Comparison of ENCODE assay signal across 2 cellular contexts in the genomic region with DNA sequence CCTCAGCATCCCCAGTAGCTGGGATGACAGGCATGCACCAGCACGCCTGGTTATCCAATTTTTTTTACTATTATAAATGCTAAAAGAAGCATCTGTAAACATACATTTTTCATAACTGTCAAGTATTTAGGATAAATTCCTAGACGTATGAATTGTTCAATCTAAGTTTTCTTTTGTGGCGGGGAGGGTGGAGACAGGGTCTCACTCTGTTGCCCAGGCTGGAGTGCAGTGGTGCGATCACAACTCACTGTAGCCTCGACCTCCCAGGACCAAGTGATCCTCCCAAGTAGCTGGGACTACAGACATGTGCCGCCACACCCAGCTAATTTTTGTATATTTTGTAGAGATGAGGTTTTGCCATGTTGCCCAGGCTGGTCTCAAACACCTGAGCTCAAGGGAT.
A peak's percentile ranks its signal among the peaks of the same experiment; 100 is the strongest.
TF ChIP-seq lines count a peak whose summit lies in the region.

No MANE protein-coding gene starts in this region.

TF ChIP-seq in HepG2, 621 proteins besides CTCF, POLR2A, EP300 and RAD21:
- TF ChIP-seq ZNF121 (CRISPR knock-in tag; IDR thresholded peaks at IDR 0.05): peak; percentile 32; the same call in 1 of the 2 replicates
- no peak for TF ChIP-seq ZNF570 (CRISPR knock-in tag; IDR thresholded peaks at IDR 0.05; ENCODE audit: borderline replicate concordance)
TF ChIP-seq in HepG2: peak in this region for 1.

TF ChIP-seq in WTC11, 78 proteins besides CTCF, POLR2A, EP300 and RAD21:
- no peak for TF ChIP-seq SOX15 (CRISPR knock-in tag; IDR thresholded peaks at IDR 0.05)
- TF ChIP-seq ESRRA (CRISPR knock-in tag; IDR thresholded peaks at IDR 0.05; ENCODE audit: borderline replicate concordance): no peak
- TF ChIP-seq ZNF396 (CRISPR knock-in tag; IDR thresholded peaks at IDR 0.05; ENCODE audit: borderline replicate concordance): no peak
- TF ChIP-seq FOXJ3 (CRISPR knock-in tag; IDR thresholded peaks at IDR 0.05; ENCODE audit: borderline replicate concordance): no peak
- TF ChIP-seq ZNF121 (CRISPR knock-in tag; IDR thresholded peaks at IDR 0.05): peak; percentile 94
